In the genomic region with DNA sequence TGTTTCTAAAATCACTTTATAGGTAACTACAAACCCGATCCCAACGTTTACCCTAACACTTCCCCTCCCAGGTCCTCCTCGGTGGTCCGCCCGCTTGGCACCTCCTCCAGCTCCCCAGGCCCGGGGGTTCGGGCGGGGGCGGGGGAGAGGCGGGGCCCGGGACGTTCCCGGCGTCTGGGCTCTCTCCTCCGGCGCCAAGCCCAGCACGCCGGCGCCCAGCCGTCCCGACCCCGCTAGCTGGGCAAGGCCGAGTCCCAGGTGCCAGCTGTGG, we compare ENCODE assay signal across 8 cellular contexts. TPM values are rescaled to one million over a fixed set of nuclear protein-coding genes. Genes with fewer than 3 reads are reported as not detected.
DNase-seq lines count a peak whose midpoint lies in the region; ATAC-seq and TF ChIP-seq lines count a peak whose summit lies in the region.

No MANE protein-coding gene starts in this region.

- H3K4me3 ChIP-seq in BLaER1 (peak overlapping the region; percentile 98), thoracic aorta (peak overlapping the region; percentile 97)

- DNase-seq in immature natural killer cell (no peak), thoracic aorta (ENCODE audit: low spot score) (no peak), NCI-H1417 (lab: John Stamatoyannopoulos, UW) (no peak), ureter (ENCODE audit: low spot score) (no peak)

- H3K9ac ChIP-seq in BLaER1, result peak overlapping the region; percentile 89

- peaks cover 34% of the 10 kb centered on the region for H3K4me1 Mint-ChIP-seq in activated T-helper 17 cell treated with anti-CD3 and anti-CD28 coated beads, Interleukin-2, amount 50 U/mL, for 72 hours
- H3K4me1 Mint-ChIP-seq in immature natural killer cell, result peaks cover 54 to 84% of the 10 kb centered on the region in 2 donors

- peak overlapping the region; percentile 71 for H3K4me2 ChIP-seq in BLaER1

- H3K36me3 Mint-ChIP-seq in activated T-helper 17 cell treated with anti-CD3 and anti-CD28 coated beads, Interleukin-2, amount 50 U/mL, for 72 hours (ENCODE audit: low read depth), result peaks cover 76% of the 10 kb centered on the region
- H3K36me3 Mint-ChIP-seq in immature natural killer cell, result peaks cover 13 to 27% (median 13%) of the 10 kb centered on the region in 3 donors

- ATAC-seq in GM21723 (IDR thresholded peaks at IDR 0.05; ENCODE audit: unreplicated experiment) (peak; percentile 30), thoracic aorta (ENCODE audit: insufficient number of reproducible peaks, low FRiP score, low read depth) (no peak), HG02678 (IDR thresholded peaks at IDR 0.05; ENCODE audit: unreplicated experiment) (no peak)
- ATAC-seq in activated T-helper 17 cell treated with anti-CD3 and anti-CD28 coated beads, Interleukin-2, amount 50 U/mL, for 72 hours (replicated peaks), result no peak

- no peak for TF ChIP-seq CTCF in thoracic aorta (IDR thresholded peaks at IDR 0.05)

- H3K27ac ChIP-seq in BLaER1 (peak overlapping the region; percentile 96), thoracic aorta (peak overlapping the region; percentile 98)

- H3K36me3 ChIP-seq in BLaER1 (peaks cover 24% of the 10 kb centered on the region), thoracic aorta (peaks cover 11% of the 10 kb centered on the region)

- peaks cover 50% of the 10 kb centered on the region for H4K20me1 ChIP-seq in BLaER1

- H3K4me3 Mint-ChIP-seq in activated T-helper 17 cell treated with anti-CD3 and anti-CD28 coated beads, Interleukin-2, amount 50 U/mL, for 72 hours, result peak overlapping the region; percentile 96
- H3K4me3 Mint-ChIP-seq in immature natural killer cell, result peak overlapping the region; percentile 95 to 98 (median 98)

- H3K27ac Mint-ChIP-seq in activated T-helper 17 cell treated with anti-CD3 and anti-CD28 coated beads, Interleukin-2, amount 50 U/mL, for 72 hours, result peak overlapping the region; percentile 95
- peak overlapping the region; percentile 93 to 98 (median 97) for H3K27ac Mint-ChIP-seq in immature natural killer cell

- H3K9me3 ChIP-seq in BLaER1, result no peaks in the 10 kb centered on the region
- H3K9me3 ChIP-seq in thoracic aorta, result no peaks in the 10 kb centered on the region

- H3K4me1 ChIP-seq in BLaER1 (peaks cover 35% of the 10 kb centered on the region), thoracic aorta (ENCODE audit: control insufficient read depth in 1 of 2, low read depth in 2 of 2) (peaks cover 32 to 41% of the 10 kb centered on the region in 2 donors)

- H3K27me3 Mint-ChIP-seq in activated T-helper 17 cell treated with anti-CD3 and anti-CD28 coated beads, Interleukin-2, amount 50 U/mL, for 72 hours, result no peaks in the 10 kb centered on the region
- H3K27me3 Mint-ChIP-seq in immature natural killer cell (ENCODE audit: low read depth in 3 of 3), result peaks cover 3 to 8% (median 4%) of the 10 kb centered on the region in 3 donors

- no peaks in the 10 kb centered on the region for H3K9me3 Mint-ChIP-seq in activated T-helper 17 cell treated with anti-CD3 and anti-CD28 coated beads, Interleukin-2, amount 50 U/mL, for 72 hours
- H3K9me3 Mint-ChIP-seq in immature natural killer cell, result no peaks in the 10 kb centered on the region

- no peaks in the 10 kb centered on the region for H3K27me3 ChIP-seq in BLaER1
- H3K27me3 ChIP-seq in thoracic aorta (replicated peaks; ENCODE audit: insufficient read depth), result no peaks in the 10 kb centered on the region

RNA-seq across cellular contexts. Expression of a gene that starts 0.5 kb away (rescaled TPM):
- 100 to 1,000 TPM; 100 to 103 TPM for total RNA-seq in activated T-helper 17 cell treated with anti-CD3 and anti-CD28 coated beads, Interleukin-2, amount 50 U/mL, for 72 hours
- 100 to 1,000 TPM in 1 of 3 donors, 10 to 100 TPM in 2; 77.5 to 105 (median 81.8) TPM for polyA plus RNA-seq in immature natural killer cell
- 10 to 100 TPM; 52.7 to 83.8 TPM for total RNA-seq in thoracic aorta
- 70.1 TPM for total RNA-seq in ureter

RNA-seq across cellular contexts. Expression of a gene that starts 0.8 kb away (rescaled TPM):
- total RNA-seq in activated T-helper 17 cell treated with anti-CD3 and anti-CD28 coated beads, Interleukin-2, amount 50 U/mL, for 72 hours, result 10 to 100 TPM; 24.6 to 37.0 TPM
- 10 to 100 TPM in 1 of 3 donors, 1 to 10 TPM in 2; 7.0 to 13.6 (median 7.5) TPM for polyA plus RNA-seq in immature natural killer cell
- total RNA-seq in thoracic aorta (10 to 100 TPM in 1 of 2 donors, 1 to 10 TPM in 1; 7.7 to 15.4 TPM), ureter (25.7 TPM)
